ENCODE assay signal across 17 cellular contexts in the genomic region with DNA sequence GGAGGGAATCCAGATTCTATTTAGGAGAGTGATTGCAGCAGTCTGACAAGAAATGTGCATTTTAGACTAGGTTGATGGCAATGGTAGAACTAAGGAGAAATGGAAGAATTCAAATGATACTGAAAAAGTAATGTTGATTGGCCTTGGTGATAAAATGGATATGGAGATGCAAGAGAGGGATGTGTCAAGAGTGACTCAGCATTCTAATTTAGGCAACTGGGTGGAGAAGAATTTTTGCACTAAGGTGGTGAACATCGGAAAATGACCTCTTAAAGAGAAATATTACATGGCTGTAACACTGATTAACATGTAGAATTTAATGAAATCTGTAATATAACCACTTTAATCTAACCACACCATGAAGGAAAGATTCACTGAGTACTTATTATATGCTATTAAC.
A peak's percentile ranks its signal among the peaks of the same experiment; 100 is the strongest.
DNase-seq lines count a peak whose midpoint lies in the region; ATAC-seq and TF ChIP-seq lines count a peak whose summit lies in the region.
"Had no signal": no experiment of that assay in that cellular context is flagged by ENCODE, and none has a peak within 500 bp of the region (broad histone marks: within the 10 kb centered on the region; RNA-seq: fewer than 3 reads in every experiment).

No MANE protein-coding gene starts in this region.

- no peaks in the 10 kb centered on the region for H3K9me1 ChIP-seq in IMR-90 (ENCODE audit: insufficient read depth, low read length)

- dilution Hi-C loops in IMR-90 (cut with HindIII; ENCODE audit: low sequenced_read_pairs, unreplicated experiment) = no loop called here

- H2AK9ac ChIP-seq in IMR-90 (replicated peaks; ENCODE audit: low read depth, low read length, poor library complexity) = no peak overlapping the region

- BruUV-seq in IMR-90 (replicated peaks; lab: Mats Ljungman, UMichigan) = no TSS peak

- H2BK120ac ChIP-seq in IMR-90 (ENCODE audit: low read depth, low read length) = no peak overlapping the region

- no peaks in the 10 kb centered on the region for H3K9me3 ChIP-seq in SK-N-SH
- H3K9me3 ChIP-seq in IMR-90 (ENCODE audit: control insufficient read depth, insufficient read depth, low read length) = no peaks in the 10 kb centered on the region
- H3K9me3 ChIP-seq in fibroblast of lung (ENCODE audit: control insufficient read depth, insufficient read depth, low read depth, low read length) = no peaks in the 10 kb centered on the region
- H3K9me3 ChIP-seq in WERI-Rb-1 (ENCODE audit: severe bottlenecking) = no peaks in the 10 kb centered on the region

- H3K23ac ChIP-seq in IMR-90 (ENCODE audit: low read depth, low read length) = no peak overlapping the region

- H3K14ac ChIP-seq in IMR-90 (replicated peaks; ENCODE audit: low read depth, low read length) = no peak overlapping the region

- H3K79me2 ChIP-seq in SK-N-SH (ENCODE audit: insufficient read depth) = no peaks in the 10 kb centered on the region
- no peaks in the 10 kb centered on the region for H3K79me2 ChIP-seq in fibroblast of lung (ENCODE audit: control insufficient read depth, insufficient read depth, low read length)

- intact Hi-C loops in IMR-90 (cut with micrococcal nuclease) = no loop called here

- no peak overlapping the region for H3K18ac ChIP-seq in IMR-90 (ENCODE audit: low read depth, low read length)

- TF ChIP-seq POLR2A in IMR-90 (IDR thresholded peaks at IDR 0.05; ENCODE audit: low read depth, low read length) = no peak

- ATAC-seq in SK-N-SH treated with all-trans-retinoic acid at 6 μM for 48 hours (no peak), IMR-90 (ENCODE audit: low read depth) (no peak)
- ATAC-seq: GM23338 had no signal

- H3K9ac ChIP-seq in SK-N-SH (no peak overlapping the region), IMR-90 (ENCODE audit: low read depth, low read length) (no peak overlapping the region), fibroblast of lung (ENCODE audit: insufficient read depth, low read length) (no peak overlapping the region)

- H4K20me1 ChIP-seq in SK-N-SH (ENCODE audit: insufficient read depth) (no peaks in the 10 kb centered on the region), IMR-90 (ENCODE audit: insufficient read depth, low read length) (no peaks in the 10 kb centered on the region), fibroblast of lung (ENCODE audit: control insufficient read depth, extremely low read depth, insufficient read depth, low read length) (no peaks in the 10 kb centered on the region)

- no peak overlapping the region for H3K4me3 ChIP-seq in SK-N-SH (ENCODE audit: low read depth in 2 of 2, low read length in 1 of 2)
- H3K4me3 ChIP-seq in IMR-90 (ENCODE audit: insufficient read depth, low read depth, low read length) = no peak overlapping the region
- H3K4me3 ChIP-seq in fibroblast of lung (replicated peaks in 1 of 4; ENCODE audit: control extremely low read depth in 1 of 4, insufficient read depth in 1 of 4, low read depth in 3 of 4, low read length in 4 of 4) = no peak overlapping the region
- no peak overlapping the region for H3K4me3 ChIP-seq in WERI-Rb-1 (ENCODE audit: low read depth, low read length)
- H3K4me3 ChIP-seq: GM23338, PC-9 had no signal

- H4K8ac ChIP-seq in IMR-90 (ENCODE audit: low read depth in 2 of 2, low read length in 2 of 2) = no peak overlapping the region

- no peak overlapping the region for H4K91ac ChIP-seq in IMR-90 (ENCODE audit: insufficient read depth, low read depth, low read length)

- no peak overlapping the region for H2BK5ac ChIP-seq in IMR-90 (ENCODE audit: low read depth, low read length, poor library complexity, severe bottlenecking)

- TF ChIP-seq RAD21 in SK-N-SH (IDR thresholded peaks at IDR 0.05; ENCODE audit: low read length) (no peak), IMR-90 (IDR thresholded peaks at IDR 0.05; ENCODE audit: low read length) (no peak)

- H3K9me2 ChIP-seq in SK-N-SH = no peaks in the 10 kb centered on the region

- no peak for TF ChIP-seq EP300 in SK-N-SH (IDR thresholded peaks at IDR 0.05; ENCODE audit: borderline replicate concordance in 1 of 2, low read depth in 1 of 2, low read length in 1 of 2)

- 78% methylated on average over 1 of the region's 1 CpG for WGBS in SK-N-SH (ENCODE audit: low lambda C conversion rate)
- WGBS in IMR-90 (ENCODE audit: extremely low coverage in 2 of 2, insufficient read length in 1 of 2), 2 experiments = no CpG with 5 or more reads among the region's 1 CpG

- POLR2A ChIA-PET in SK-N-SH (lab: Yijun Ruan, JAX) (no interaction called here), IMR-90 (lab: Charles Lee; ENCODE audit: unreplicated experiment) (no interaction called here)

- in situ Hi-C loops in IMR-90 (cut with MboI; ENCODE audit: low sequenced_read_pairs) = no loop called here

- peak overlapping the region; percentile 69; the same call in 1 of the 2 replicates for H2BK20ac ChIP-seq in IMR-90 (ENCODE audit: low read depth, low read length)

- CTCF ChIA-PET in SK-N-SH (lab: Yijun Ruan, JAX) (no interaction called here), IMR-90 (lab: Yijun Ruan, JAX) (interaction anchor here (0.5 kb wide), 1 partner anchor 634 kb away, joined by 3 read pairs; no protein-coding TSS in a partner anchor)

- H2AK5ac ChIP-seq in IMR-90 (ENCODE audit: low read depth, low read length) = no peak overlapping the region

- no peaks in the 10 kb centered on the region for H3K27me3 ChIP-seq in SK-N-SH (ENCODE audit: insufficient read depth)
- H3K27me3 ChIP-seq in IMR-90 (ENCODE audit: control insufficient read depth, insufficient read depth, low read length) = no peaks in the 10 kb centered on the region
- no peaks in the 10 kb centered on the region for H3K27me3 ChIP-seq in fibroblast of lung (ENCODE audit: control insufficient read depth, insufficient read depth, low read length)
- H3K27me3 ChIP-seq in WERI-Rb-1 (ENCODE audit: insufficient read depth, low read depth, severe bottlenecking) = no peaks in the 10 kb centered on the region

- no peaks in the 10 kb centered on the region for H3K79me1 ChIP-seq in IMR-90 (ENCODE audit: low read depth in 1 of 2, low read length in 2 of 2)

- H3K56ac ChIP-seq in IMR-90 (ENCODE audit: extremely low read depth, insufficient read depth, low read length) = no peak overlapping the region

- no peak overlapping the region for H3K4ac ChIP-seq in IMR-90 (ENCODE audit: low read depth, low read length)

- no peaks in the 10 kb centered on the region for H3F3A ChIP-seq in SK-N-SH (replicated peaks; ENCODE audit: insufficient read depth)

- H3K36me3 ChIP-seq in SK-N-SH (replicated peaks in 1 of 2; ENCODE audit: control insufficient read depth in 1 of 2, insufficient read depth in 2 of 2, low read length in 1 of 2) (no peaks in the 10 kb centered on the region), IMR-90 (ENCODE audit: control insufficient read depth, insufficient read depth, low read length) (no peaks in the 10 kb centered on the region), fibroblast of lung (ENCODE audit: control insufficient read depth, insufficient read depth, low read length) (no peaks in the 10 kb centered on the region), WERI-Rb-1 (no peaks in the 10 kb centered on the region)

- H3K4me1 ChIP-seq in SK-N-SH (ENCODE audit: control insufficient read depth in 1 of 2, insufficient read depth in 2 of 2, low read depth in 1 of 2, low read length in 1 of 2) = peaks cover 0 to 4% of the 10 kb centered on the region in 2 experiments; a peak in 2 of 4 replicates
- H3K4me1 ChIP-seq in IMR-90 (ENCODE audit: control insufficient read depth, insufficient read depth, low read length) = no peaks in the 10 kb centered on the region; the same call in 1 of the 2 replicates
- no peaks in the 10 kb centered on the region for H3K4me1 ChIP-seq in fibroblast of lung (ENCODE audit: control insufficient read depth, extremely low read depth, insufficient read depth, low read length)

- no peak for DNase-seq in SK-N-SH
- DNase-seq in IMR-90 = peak; percentile 35
- peak; percentile 2 to 15 for DNase-seq in fibroblast of lung (ENCODE audit: low read depth in 2 of 2)
- DNase-seq in stromal cell of bone marrow (ENCODE audit: low read depth) = peak; percentile 2
- DNase-seq in WERI-Rb-1 = no peak
- no peak for DNase-seq in CD1c-positive myeloid dendritic cell (ENCODE audit: extremely low spot score)
- no peak for DNase-seq in stimulated activated CD4-positive, alpha-beta T cell treated with anti-CD3 and anti-CD28 coated beads, Interleukin-12 subunit alpha, Interleukin-12 subunit beta, amount 100 ng/mL, for 4 hours
- DNase-seq: 8988T; CD4-positive, alpha-beta T cell; DMS79; GF-D8; Kasumi-1; NCI-H226; NCI-H526; PC-9 had no signal

- TF ChIP-seq CTCF in SK-N-SH (IDR thresholded peaks at IDR 0.05) (no peak), IMR-90 (conservative IDR thresholded peaks at IDR 0.05; ENCODE audit: low read depth, low read length) (no peak), fibroblast of lung (conservative IDR thresholded peaks at IDR 0.05 in 1 of 2, IDR thresholded peaks at IDR 0.05 in 1 of 2; ENCODE audit: low read depth in 1 of 2, low read length in 2 of 2) (no peak), WERI-Rb-1 (IDR thresholded peaks at IDR 0.05; ENCODE audit: low read depth, low read length) (no peak)

- H4K5ac ChIP-seq in IMR-90 (ENCODE audit: low read depth, low read length) = no peak overlapping the region

- no peak overlapping the region for H2BK15ac ChIP-seq in IMR-90 (ENCODE audit: low read depth, low read length)

- H3K27ac ChIP-seq in SK-N-SH (ENCODE audit: low read depth in 2 of 2, low read length in 1 of 2) (no peak overlapping the region), IMR-90 (ENCODE audit: insufficient read depth, low read length) (no peak overlapping the region), fibroblast of lung (ENCODE audit: insufficient read depth, low read length) (no peak overlapping the region), WERI-Rb-1 (no peak overlapping the region)
- H3K27ac ChIP-seq: PC-9 had no signal

- no peak overlapping the region for H3K4me2 ChIP-seq in SK-N-SH
- no peak overlapping the region for H3K4me2 ChIP-seq in IMR-90 (ENCODE audit: low read depth, low read length)
- H3K4me2 ChIP-seq in fibroblast of lung (ENCODE audit: extremely low read depth, insufficient read depth, low read length) = no peak overlapping the region
- H3K4me2 ChIP-seq: GM23338, PC-9 had no signal

- H2AFZ ChIP-seq in SK-N-SH (ENCODE audit: low read depth) (no peak overlapping the region), IMR-90 (replicated peaks; ENCODE audit: low read length, poor library complexity) (no peak overlapping the region), fibroblast of lung (ENCODE audit: low read length) (no peak overlapping the region)
- H2AFZ ChIP-seq: GM23338, PC-9 had no signal

TF ChIP-seq in SK-N-SH, 30 proteins besides CTCF, POLR2A, EP300 and RAD21:
- TF ChIP-seq MEF2A (IDR thresholded peaks at IDR 0.05; ENCODE audit: borderline replicate concordance, low read depth) (peak; percentile 38; the same call in 1 of the 2 replicates), RXRA (IDR thresholded peaks at IDR 0.05; ENCODE audit: borderline replicate concordance, low read depth) (no peak)

TF ChIP-seq in SK-N-SH treated with all-trans-retinoic acid at 6 μM for 48 hours, 23 proteins besides CTCF, POLR2A, EP300 and RAD21 (continues in another document):
- no peak for TF ChIP-seq GLIS3 (CRISPR knock-in tag; IDR thresholded peaks at IDR 0.05)
- TF ChIP-seq RARB (CRISPR knock-in tag; IDR thresholded peaks at IDR 0.05) = no peak
- TF ChIP-seq PPARA (CRISPR knock-in tag; IDR thresholded peaks at IDR 0.05; ENCODE audit: borderline replicate concordance) = no peak

TF ChIP-seq in IMR-90, 13 proteins besides CTCF, POLR2A, EP300 and RAD21 (continues in another document):
- TF ChIP-seq NFE2L2 (IDR thresholded peaks at IDR 0.05; ENCODE audit: low read depth, low read length) = peak; percentile 86

Comparison
In these comparisons a context has a peak if more than half of its experiments do, and no peak if none do; other contexts are left out.
1. DNase-seq: peak in IMR-90 (single experiment), fibroblast of lung (2 of 2) and stromal cell of bone marrow (single experiment); none in SK-N-SH (single experiment), WERI-Rb-1 (single experiment), CD1c-positive myeloid dendritic cell (single experiment) and stimulated activated CD4-positive, alpha-beta T cell treated with anti-CD3 and anti-CD28 coated beads, Interleukin-12 subunit alpha, Interleukin-12 subunit beta, amount 100 ng/mL, for 4 hours (single experiment).